In genomic region chr17:8060274-8060673, GRCh38 we compare ENCODE assay signal across 7 cellular contexts. TPM values are rescaled to one million over a fixed set of nuclear protein-coding genes. Genes with fewer than 3 reads are reported as not detected.
DNase-seq lines count a peak whose midpoint lies in the region; TF ChIP-seq lines count a peak whose summit lies in the region.

No MANE protein-coding gene starts in this region.

- H3K4me3 ChIP-seq in MM.1S (ENCODE audit: low read length) (no peak overlapping the region), SU-DHL-6 (ENCODE audit: insufficient read depth, low read length, poor library complexity, severe bottlenecking) (no peak overlapping the region), spleen (no peak overlapping the region)

- H3K4me1 ChIP-seq in MM.1S (ENCODE audit: low read length) (peaks cover 4% of the 10 kb centered on the region), spleen (peaks cover 0 to 43% (median 27%) of the 10 kb centered on the region in 6 donors)

- no peaks in the 10 kb centered on the region for H3K9me2 ChIP-seq in MM.1S (replicated peaks; ENCODE audit: insufficient read depth, low read length)
- no peaks in the 10 kb centered on the region for H3K9me2 ChIP-seq in SU-DHL-6 (replicated peaks; ENCODE audit: insufficient read depth, low read length)

- TF ChIP-seq CTCF in MM.1S (IDR thresholded peaks at IDR 0.05; ENCODE audit: low read length) (peak; percentile 74), SU-DHL-6 (IDR thresholded peaks at IDR 0.05; ENCODE audit: insufficient read depth, low read length, poor library complexity, severe bottlenecking) (peak; percentile 50), spleen (IDR thresholded peaks at IDR 0.05 in 8 of 11, conservative IDR thresholded peaks at IDR 0.05 in 3 of 11) (peak; percentile 63 to 87 (median 80))

- H4K20me1 ChIP-seq in MM.1S (ENCODE audit: insufficient read depth, low read length) (no peaks in the 10 kb centered on the region), SU-DHL-6 (ENCODE audit: low read depth, low read length) (no peaks in the 10 kb centered on the region)

- H3K27ac ChIP-seq in MM.1S (ENCODE audit: low read length) (no peak overlapping the region), SU-DHL-6 (ENCODE audit: low read depth, low read length) (no peak overlapping the region), spleen (no peak overlapping the region)

- intact Hi-C loops in spleen (cut with DNase I; ENCODE audit: low total_unique reads): no loop called here

- H3K4me2 ChIP-seq in MM.1S (ENCODE audit: low read depth, low read length): no peak overlapping the region
- H3K4me2 ChIP-seq in SU-DHL-6 (ENCODE audit: low read depth, low read length, poor library complexity, severe bottlenecking): no peak overlapping the region

- 7 to 10% (median 8%) methylated on average over 10 of the region's 10 CpGs for WGBS in spleen, 5 donors

- H3K36me3 ChIP-seq in MM.1S (replicated peaks; ENCODE audit: insufficient read depth, low read length): no peaks in the 10 kb centered on the region
- H3K36me3 ChIP-seq in SU-DHL-6 (ENCODE audit: low read length): no peaks in the 10 kb centered on the region
- no peaks in the 10 kb centered on the region for H3K36me3 ChIP-seq in spleen

- H3K9ac ChIP-seq in MM.1S (ENCODE audit: low read length): no peak overlapping the region
- H3K9ac ChIP-seq in SU-DHL-6 (ENCODE audit: low read length): no peak overlapping the region

- H3F3A ChIP-seq in MM.1S (ENCODE audit: insufficient read depth, low read length) (no peaks in the 10 kb centered on the region), SU-DHL-6 (ENCODE audit: insufficient read depth) (no peaks in the 10 kb centered on the region)

- H3K27me3 ChIP-seq in MM.1S (replicated peaks; ENCODE audit: insufficient read depth, low read length) (peaks cover 91% of the 10 kb centered on the region), SU-DHL-6 (ENCODE audit: low read length) (no peaks in the 10 kb centered on the region), spleen (replicated peaks in 1 of 7) (peaks cover 0 to 82% (median 61%) of the 10 kb centered on the region in 7 donors)

- peak; percentile 82 for DNase-seq in ELR (ENCODE audit: low read depth)
- peak; percentile 79 for DNase-seq in MM.1S
- peak; percentile 85 for DNase-seq in astrocyte of the hippocampus (ENCODE audit: low read depth, low spot score)
- DNase-seq in hippocampal formation (lab: John Stamatoyannopoulos, UW): peak; percentile 23 to 70
- peak; percentile 51 for DNase-seq in spleen
- no peak for DNase-seq in H4 (ENCODE audit: low spot score)

- TF ChIP-seq POLR2A in spleen (IDR thresholded peaks at IDR 0.05): no peak

- no peaks in the 10 kb centered on the region for H3K79me2 ChIP-seq in MM.1S (ENCODE audit: low read length)
- H3K79me2 ChIP-seq in SU-DHL-6 (ENCODE audit: insufficient read depth, low read length): no peaks in the 10 kb centered on the region

- H2AFZ ChIP-seq in MM.1S (ENCODE audit: low read length) (no peak overlapping the region), SU-DHL-6 (ENCODE audit: low read depth, low read length, severe bottlenecking) (no peak overlapping the region)

- H3K9me3 ChIP-seq in MM.1S (replicated peaks; ENCODE audit: insufficient read depth, low read length): no peaks in the 10 kb centered on the region
- no peaks in the 10 kb centered on the region for H3K9me3 ChIP-seq in SU-DHL-6 (ENCODE audit: insufficient read depth, low read length)
- no peaks in the 10 kb centered on the region for H3K9me3 ChIP-seq in spleen

RNA-seq across cellular contexts. Expression of gene ALOX15B, which starts 21.4 kb away (rescaled TPM):
- total RNA-seq in spleen: 1 to 10 TPM in 5 of 7 donors, under 1 TPM in 2; 0.13 to 6.2 (median 2.8) TPM
- polyA plus RNA-seq in spleen: 1 to 10 TPM; 1.0 to 7.8 (median 2.7) TPM
- total RNA-seq in H4 (2014; rRNA removed; shearing (Covaris generic)): not detected in 2 replicates

RNA-seq across cellular contexts. Expression of gene ALOX12B, which starts 27.2 kb away (rescaled TPM):
- 1 to 10 TPM in 2 of 7 donors, under 1 TPM in 1, not detected in 4; 0.47 to 1.3 (median 1.0) TPM for total RNA-seq in spleen
- polyA plus RNA-seq in spleen: under 1 TPM; 0.80 to 0.89 (median 0.83) TPM
- total RNA-seq in H4 (2014; rRNA removed; shearing (Covaris generic)): not detected in 2 replicates

RNA-seq across cellular contexts. Expression of gene GUCY2D, which starts 57.9 kb away (rescaled TPM):
- under 1 TPM in 2 of 7 donors, not detected in 5; 0.07 to 0.43 TPM for total RNA-seq in spleen
- polyA plus RNA-seq in spleen: under 1 TPM in 1 of 3 donors, not detected in 2; 0.03 TPM
- total RNA-seq in H4 (2014; rRNA removed; shearing (Covaris generic)): not detected in 2 replicates

RNA-seq across cellular contexts. Expression of gene ALOXE3, which starts 58.0 kb away (rescaled TPM):
- not detected for total RNA-seq in spleen
- under 1 TPM in 1 of 3 donors, not detected in 2; 0.03 TPM for polyA plus RNA-seq in spleen
- not detected in 2 replicates for total RNA-seq in H4 (2014; rRNA removed; shearing (Covaris generic))
